ENCODE assay signal across 18 cellular contexts in genomic region chr7:79060498-79060897, GRCh38.
DNase-seq lines count a peak whose midpoint lies in the region; FAIRE-seq lines count a peak whose summit lies in the region.
"Had no signal": no experiment of that assay in that cellular context is flagged by ENCODE, and none has a peak within 500 bp of the region (broad histone marks: within the 10 kb centered on the region; RNA-seq: fewer than 3 reads in every experiment).

No MANE protein-coding gene starts in this region.

- peak; percentile 17 for FAIRE-seq in urothelium cell line (lab: Jason Lieb, UNC)
- FAIRE-seq: A549, G401.6, GM12892, H54 had no signal

- DNase-seq in NOMO-1 (lab: John Stamatoyannopoulos, UW; ENCODE audit: unreplicated experiment in 2 of 2) (peak; percentile 11 to 72), NOMO-1 treated with dmso at 0.1 percent for 144 hours (lab: John Stamatoyannopoulos, UW; ENCODE audit: unreplicated experiment) (no peak), OCI-M1 (lab: John Stamatoyannopoulos, UW) (peak; percentile 96), urothelium cell line (ENCODE audit: low spot score) (no peak), ACHN (no peak)
- DNase-seq in activated CD4-positive, alpha-beta T cell treated with anti-CD3 and anti-CD28 coated beads for 4 hours: no peak
- DNase-seq: 8988T; C1 segment of cervical spinal cord; Caco-2; CD4-positive, alpha-beta memory T cell; DMS153; DND-41; GOT3; HFFc6 had no signal

- in situ Hi-C loops in ACHN (cut with HindIII; ENCODE audit: low pct_ligation_motif_present, low pct_unique_long_range_greater_than_20kb, low sequenced_read_pairs): no loop called here

Comparison
In these comparisons a context has a peak if more than half of its experiments do, and no peak if none do; other contexts are left out.
1. DNase-seq: peak in NOMO-1 (2 of 2) and OCI-M1 (single experiment); none in NOMO-1 treated with dmso at 0.1 percent for 144 hours (single experiment), urothelium cell line (single experiment), ACHN (single experiment) and activated CD4-positive, alpha-beta T cell treated with anti-CD3 and anti-CD28 coated beads for 4 hours (0 of 2).